ENCODE assay signal across 17 cellular contexts in the genomic region with DNA sequence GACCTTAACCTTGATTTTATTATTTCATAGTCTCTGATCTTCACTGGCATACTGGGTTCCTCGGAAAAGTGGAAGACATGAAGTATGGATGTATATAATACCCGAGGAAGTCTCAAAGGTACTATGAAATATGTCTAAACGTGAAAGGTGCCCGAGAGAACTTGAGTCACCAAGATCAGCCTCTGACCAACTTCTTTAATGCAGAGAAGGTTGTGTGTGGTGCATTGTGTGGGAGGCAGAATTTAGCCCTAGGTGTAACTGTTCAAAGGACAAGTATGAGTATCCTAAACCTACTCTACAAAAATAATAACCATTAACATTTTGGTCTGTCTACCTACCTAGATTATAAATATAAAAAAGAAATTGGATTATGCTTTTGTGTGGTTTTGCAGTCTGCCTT. TPM values are rescaled to one million over a fixed set of nuclear protein-coding genes. Genes with fewer than 3 reads are reported as not detected.
DNase-seq lines count a peak whose midpoint lies in the region; FAIRE-seq and TF ChIP-seq lines count a peak whose summit lies in the region.
"Had no signal": no experiment of that assay in that cellular context is flagged by ENCODE, and none has a peak within 500 bp of the region (broad histone marks: within the 10 kb centered on the region; RNA-seq: fewer than 3 reads in every experiment).

No MANE protein-coding gene starts in this region.

- no peak overlapping the region for H3K9ac ChIP-seq in keratinocyte (ENCODE audit: control insufficient read depth, extremely low read depth, insufficient read depth, low read length)

- peaks cover 40% of the 10 kb centered on the region for H3K4me1 ChIP-seq in keratinocyte (ENCODE audit: control insufficient read depth, extremely low read depth, insufficient read depth, low read length)
- no peaks in the 10 kb centered on the region for H3K4me1 ChIP-seq in ovary (ENCODE audit: insufficient read depth)

- H3K9me1 ChIP-seq in keratinocyte (ENCODE audit: control insufficient read depth, extremely low read depth, insufficient read depth, low read length) = no peaks in the 10 kb centered on the region

- no peaks in the 10 kb centered on the region for H3K9me3 ChIP-seq in keratinocyte (ENCODE audit: control insufficient read depth, low read depth, low read length)
- H3K9me3 ChIP-seq in ovary = no peaks in the 10 kb centered on the region
- H3K9me3 ChIP-seq: A549 had no signal

- peaks cover 2% of the 10 kb centered on the region for H3K79me2 ChIP-seq in keratinocyte (ENCODE audit: control insufficient read depth, insufficient read depth, low read length)

- H3K36me3 ChIP-seq in bronchial epithelial cell (ENCODE audit: control insufficient read depth, insufficient read depth, low read length) (no peaks in the 10 kb centered on the region), keratinocyte (ENCODE audit: control insufficient read depth in 2 of 2, extremely low read depth in 1 of 2, insufficient read depth in 2 of 2, low read length in 2 of 2) (no peaks in the 10 kb centered on the region), ovary (no peaks in the 10 kb centered on the region)

- DNase-seq in SKM-1 treated with dmso at 0.1 percent for 144 hours (lab: John Stamatoyannopoulos, UW; ENCODE audit: unreplicated experiment) = peak; percentile 17
- DNase-seq in SKM-1 (lab: John Stamatoyannopoulos, UW; ENCODE audit: unreplicated experiment) = no peak
- DNase-seq in bronchial epithelial cell (ENCODE audit: low read depth) = peak; percentile 42
- DNase-seq in keratinocyte (ENCODE audit: low read depth, low spot score) = no peak
- DNase-seq in activated naive CD4-positive, alpha-beta T cell treated with anti-CD3 and anti-CD28 coated beads, Interleukin-2, amount 50 U/mL, for 16 hours = no peak
- no peak for DNase-seq in cerebellar nuclear complex (lab: John Stamatoyannopoulos, UW)
- DNase-seq in ovary = no peak
- DNase-seq: CD4-positive, alpha-beta memory T cell; DMS79 treated with DMSO at 0.1 percent for 48 hours; H9; IMR-90 had no signal

- H4K20me1 ChIP-seq in keratinocyte (ENCODE audit: control insufficient read depth, extremely low read depth, insufficient read depth, low read length) = no peaks in the 10 kb centered on the region

- no peaks in the 10 kb centered on the region for H3K27me3 ChIP-seq in bronchial epithelial cell (ENCODE audit: control insufficient read depth, insufficient read depth, low read length)
- no peaks in the 10 kb centered on the region for H3K27me3 ChIP-seq in keratinocyte (ENCODE audit: control insufficient read depth, extremely low read depth, insufficient read depth, low read length)
- H3K27me3 ChIP-seq in ovary = no peaks in the 10 kb centered on the region

- FAIRE-seq in bronchial epithelial cell (lab: Jason Lieb, UNC) (no peak), keratinocyte (lab: Jason Lieb, UNC) (peak; percentile 76)
- FAIRE-seq: A549, GM12878, H1, HTR-8/SVneo had no signal

- H2AFZ ChIP-seq in keratinocyte (ENCODE audit: control insufficient read depth, low read length) = no peak overlapping the region

- peak overlapping the region; percentile 20 for H3K4me2 ChIP-seq in keratinocyte (ENCODE audit: control insufficient read depth, extremely low read depth, insufficient read depth, low read depth, low read length)
- H3K4me2 ChIP-seq: A549 had no signal

- 64 to 88% (median 86%) methylated on average over 4 of the region's 4 CpGs for WGBS in ovary, 3 donors

- dilution Hi-C loops in keratinocyte (cut with MboI; ENCODE audit: extremely low pct_ligation_motif_present, low sequenced_read_pairs) = no loop called here

- TF ChIP-seq CTCF in bronchial epithelial cell (IDR thresholded peaks at IDR 0.05; ENCODE audit: insufficient read depth, low read length, severe bottlenecking) (no peak), keratinocyte (optimal IDR thresholded peaks at IDR 0.05 in 1 of 3, IDR thresholded peaks at IDR 0.05 in 1 of 3, conservative IDR thresholded peaks at IDR 0.05 in 1 of 3; ENCODE audit: extremely low read depth in 1 of 3, insufficient read depth in 2 of 3, low read length in 3 of 3) (no peak), ovary (IDR thresholded peaks at IDR 0.05) (no peak)

- H3K4me3 ChIP-seq in bronchial epithelial cell (ENCODE audit: low read depth, low read length) (no peak overlapping the region), keratinocyte (ENCODE audit: control insufficient read depth in 2 of 3, extremely low read depth in 1 of 3, insufficient read depth in 2 of 3, low read depth in 1 of 3, low read length in 3 of 3) (no peak overlapping the region), ovary (no peak overlapping the region)
- H3K4me3 ChIP-seq: A549, GM12878 had no signal

- TF ChIP-seq POLR2A in ovary (IDR thresholded peaks at IDR 0.05) = no peak

- intact Hi-C loops in ovary (cut with DNase I) = no loop called here

- H3K27ac ChIP-seq in keratinocyte (ENCODE audit: control insufficient read depth, insufficient read depth, low read length) (peak overlapping the region; percentile 10), ovary (no peak overlapping the region)
- H3K27ac ChIP-seq: 22Rv1, A549 had no signal

- TF ChIP-seq EP300 in ovary (IDR thresholded peaks at IDR 0.05) = no peak

RNA-seq across cellular contexts. Expression of gene OSBPL6, which starts 36.1 kb away (rescaled TPM):
- total RNA-seq in bronchial epithelial cell (5.3 and 11.8 TPM in 2 replicates), ovary (1 to 10 TPM in 6 of 7 donors, under 1 TPM in 1; 0.60 to 5.2 (median 1.7) TPM)
- polyA plus RNA-seq in keratinocyte (8.2 to 11.6 TPM (median 10.1 TPM) in 3 replicates), ovary (1 to 10 TPM in 1 of 2 donors, under 1 TPM in 1; 0.67 to 7.4 TPM)
- 5.6 TPM for polyA plus RNA-seq in keratinocyte (2011; ENCODE audit: low read depth)
- 8.1 and 11.3 TPM in 2 replicates for polyA plus RNA-seq in keratinocyte (2011; cell fraction: cytosol; rRNA removed)
- 11.0 and 11.9 TPM in 2 replicates for polyA plus RNA-seq in keratinocyte (2011; cell fraction: nucleus; rRNA removed)
- 8.3 and 9.4 TPM in 2 replicates for polyA plus RNA-seq in keratinocyte (2012; ENCODE audit: low replicate concordance)
- polyA minus RNA-seq in keratinocyte = 5.5 to 14.3 TPM (median 10.4 TPM) in 3 replicates
- polyA minus RNA-seq in keratinocyte (2011; cell fraction: cytosol; rRNA and poly(A)+ RNA removed) = 6.3 TPM
- polyA minus RNA-seq in keratinocyte (2011; cell fraction: nucleus; rRNA and poly(A)+ RNA removed) = 8.1 and 21.3 TPM in 2 replicates
- polyA plus RNA-seq: CD14-positive monocyte had no signal

Comparison
In these comparisons a context has a peak if more than half of its experiments do, and no peak if none do; other contexts are left out.
1. DNase-seq: peak in SKM-1 treated with dmso at 0.1 percent for 144 hours (single experiment) and bronchial epithelial cell (single experiment); none in SKM-1 (single experiment), keratinocyte (single experiment), activated naive CD4-positive, alpha-beta T cell treated with anti-CD3 and anti-CD28 coated beads, Interleukin-2, amount 50 U/mL, for 16 hours (single experiment), cerebellar nuclear complex (0 of 2) and ovary (0 of 5).